In the genomic region with DNA sequence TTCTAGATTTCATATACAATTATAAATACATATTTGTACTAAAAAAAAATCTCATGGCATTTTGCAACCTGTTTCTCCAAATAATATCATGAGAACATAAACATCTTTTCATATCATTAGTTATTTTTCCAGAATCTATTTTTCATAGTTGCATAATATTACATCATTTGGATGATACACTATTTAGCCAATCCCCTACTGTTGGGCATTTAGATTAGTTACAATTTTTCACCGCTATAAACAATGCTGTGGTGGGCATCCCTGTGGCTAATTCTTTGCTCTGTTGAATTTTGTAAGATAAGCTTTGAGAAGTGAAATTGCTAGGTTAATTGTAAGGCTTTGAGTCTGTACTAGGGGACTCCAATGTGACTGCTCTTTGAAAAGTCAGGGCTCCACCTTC, we compare ENCODE assay signal across 10 cellular contexts. TPM values are rescaled to one million over a fixed set of nuclear protein-coding genes. Genes with fewer than 3 reads are reported as not detected.
"Had no signal": no experiment of that assay in that cellular context is flagged by ENCODE, and none has a peak within 500 bp of the region (broad histone marks: within the 10 kb centered on the region; RNA-seq: fewer than 3 reads in every experiment).

No MANE protein-coding gene starts in this region.

- H3K27ac Mint-ChIP-seq: GM23338, HFFc6 had no signal

- H3K4me3 Mint-ChIP-seq: GM23338, H9, HFFc6, IgD-negative memory B cell had no signal

- FAIRE-seq: H1, H54, HepG2 had no signal

- H3K4me3 ChIP-seq: GM23338 had no signal

- H2AFZ ChIP-seq: GM23338 had no signal

- H3K4me2 ChIP-seq: GM23338 had no signal

- H3K27ac ChIP-seq: HL-60 had no signal

- DNase-seq: HCEC 1CT, HFFc6 had no signal

- ATAC-seq: GM23338, HepG2 had no signal

RNA-seq across cellular contexts. Expression of a gene that starts 2.2 kb away (rescaled TPM):
- total RNA-seq: GM23338, H1, H9, HepG2, HFFc6, HT1080 had no signal
- polyA plus RNA-seq: GM23338, H1, HepG2, IgD-negative memory B cell had no signal
